ENCODE assay signal across 2 cellular contexts in the genomic region with DNA sequence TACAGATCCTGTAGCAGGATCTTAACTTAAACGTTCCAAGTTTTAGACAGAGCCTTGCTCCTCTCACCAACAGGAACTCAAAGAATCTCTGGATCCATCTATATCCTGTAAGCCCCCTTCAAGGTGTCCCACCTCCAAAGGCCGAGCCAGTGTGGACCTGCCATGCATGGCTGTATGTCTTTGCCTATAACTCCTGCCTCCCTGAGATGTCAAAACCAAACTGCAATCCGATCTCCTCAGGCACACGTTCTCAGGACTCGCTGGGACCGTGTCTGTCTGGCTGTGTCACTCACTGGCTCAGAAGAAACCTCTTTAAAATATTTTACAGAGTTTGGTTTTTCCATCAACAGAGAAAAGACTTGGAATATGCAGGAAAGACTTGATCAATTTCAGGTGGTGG.
TF ChIP-seq lines count a peak whose summit lies in the region.

No MANE protein-coding gene starts in this region.

TF ChIP-seq in H1, 55 proteins besides CTCF, POLR2A, EP300 and RAD21:
- TF ChIP-seq RBBP5 (IDR thresholded peaks at IDR 0.05; ENCODE audit: borderline replicate concordance, low read depth, low read length), result no peak
- TF ChIP-seq RFX5 (IDR thresholded peaks at IDR 0.05; ENCODE audit: borderline replicate concordance, low read depth, low read length), result no peak
- TF ChIP-seq EGR1 (IDR thresholded peaks at IDR 0.05; ENCODE audit: borderline replicate concordance, low read depth, low read length), result no peak
- no peak for TF ChIP-seq CHD7 (IDR thresholded peaks at IDR 0.05; ENCODE audit: insufficient replicate concordance, low read length)
- no peak for TF ChIP-seq TAF7 (optimal IDR thresholded peaks at IDR 0.05; ENCODE audit: borderline replicate concordance, low read depth, low read length)
- TF ChIP-seq CEBPB (IDR thresholded peaks at IDR 0.05; ENCODE audit: low read depth, low read length), result no peak
- no peak for TF ChIP-seq POU5F1 (IDR thresholded peaks at IDR 0.05; ENCODE audit: low read depth, low read length)

TF ChIP-seq in GM23338, 12 proteins besides CTCF, POLR2A, EP300 and RAD21:
- TF ChIP-seq, protein P1, sequence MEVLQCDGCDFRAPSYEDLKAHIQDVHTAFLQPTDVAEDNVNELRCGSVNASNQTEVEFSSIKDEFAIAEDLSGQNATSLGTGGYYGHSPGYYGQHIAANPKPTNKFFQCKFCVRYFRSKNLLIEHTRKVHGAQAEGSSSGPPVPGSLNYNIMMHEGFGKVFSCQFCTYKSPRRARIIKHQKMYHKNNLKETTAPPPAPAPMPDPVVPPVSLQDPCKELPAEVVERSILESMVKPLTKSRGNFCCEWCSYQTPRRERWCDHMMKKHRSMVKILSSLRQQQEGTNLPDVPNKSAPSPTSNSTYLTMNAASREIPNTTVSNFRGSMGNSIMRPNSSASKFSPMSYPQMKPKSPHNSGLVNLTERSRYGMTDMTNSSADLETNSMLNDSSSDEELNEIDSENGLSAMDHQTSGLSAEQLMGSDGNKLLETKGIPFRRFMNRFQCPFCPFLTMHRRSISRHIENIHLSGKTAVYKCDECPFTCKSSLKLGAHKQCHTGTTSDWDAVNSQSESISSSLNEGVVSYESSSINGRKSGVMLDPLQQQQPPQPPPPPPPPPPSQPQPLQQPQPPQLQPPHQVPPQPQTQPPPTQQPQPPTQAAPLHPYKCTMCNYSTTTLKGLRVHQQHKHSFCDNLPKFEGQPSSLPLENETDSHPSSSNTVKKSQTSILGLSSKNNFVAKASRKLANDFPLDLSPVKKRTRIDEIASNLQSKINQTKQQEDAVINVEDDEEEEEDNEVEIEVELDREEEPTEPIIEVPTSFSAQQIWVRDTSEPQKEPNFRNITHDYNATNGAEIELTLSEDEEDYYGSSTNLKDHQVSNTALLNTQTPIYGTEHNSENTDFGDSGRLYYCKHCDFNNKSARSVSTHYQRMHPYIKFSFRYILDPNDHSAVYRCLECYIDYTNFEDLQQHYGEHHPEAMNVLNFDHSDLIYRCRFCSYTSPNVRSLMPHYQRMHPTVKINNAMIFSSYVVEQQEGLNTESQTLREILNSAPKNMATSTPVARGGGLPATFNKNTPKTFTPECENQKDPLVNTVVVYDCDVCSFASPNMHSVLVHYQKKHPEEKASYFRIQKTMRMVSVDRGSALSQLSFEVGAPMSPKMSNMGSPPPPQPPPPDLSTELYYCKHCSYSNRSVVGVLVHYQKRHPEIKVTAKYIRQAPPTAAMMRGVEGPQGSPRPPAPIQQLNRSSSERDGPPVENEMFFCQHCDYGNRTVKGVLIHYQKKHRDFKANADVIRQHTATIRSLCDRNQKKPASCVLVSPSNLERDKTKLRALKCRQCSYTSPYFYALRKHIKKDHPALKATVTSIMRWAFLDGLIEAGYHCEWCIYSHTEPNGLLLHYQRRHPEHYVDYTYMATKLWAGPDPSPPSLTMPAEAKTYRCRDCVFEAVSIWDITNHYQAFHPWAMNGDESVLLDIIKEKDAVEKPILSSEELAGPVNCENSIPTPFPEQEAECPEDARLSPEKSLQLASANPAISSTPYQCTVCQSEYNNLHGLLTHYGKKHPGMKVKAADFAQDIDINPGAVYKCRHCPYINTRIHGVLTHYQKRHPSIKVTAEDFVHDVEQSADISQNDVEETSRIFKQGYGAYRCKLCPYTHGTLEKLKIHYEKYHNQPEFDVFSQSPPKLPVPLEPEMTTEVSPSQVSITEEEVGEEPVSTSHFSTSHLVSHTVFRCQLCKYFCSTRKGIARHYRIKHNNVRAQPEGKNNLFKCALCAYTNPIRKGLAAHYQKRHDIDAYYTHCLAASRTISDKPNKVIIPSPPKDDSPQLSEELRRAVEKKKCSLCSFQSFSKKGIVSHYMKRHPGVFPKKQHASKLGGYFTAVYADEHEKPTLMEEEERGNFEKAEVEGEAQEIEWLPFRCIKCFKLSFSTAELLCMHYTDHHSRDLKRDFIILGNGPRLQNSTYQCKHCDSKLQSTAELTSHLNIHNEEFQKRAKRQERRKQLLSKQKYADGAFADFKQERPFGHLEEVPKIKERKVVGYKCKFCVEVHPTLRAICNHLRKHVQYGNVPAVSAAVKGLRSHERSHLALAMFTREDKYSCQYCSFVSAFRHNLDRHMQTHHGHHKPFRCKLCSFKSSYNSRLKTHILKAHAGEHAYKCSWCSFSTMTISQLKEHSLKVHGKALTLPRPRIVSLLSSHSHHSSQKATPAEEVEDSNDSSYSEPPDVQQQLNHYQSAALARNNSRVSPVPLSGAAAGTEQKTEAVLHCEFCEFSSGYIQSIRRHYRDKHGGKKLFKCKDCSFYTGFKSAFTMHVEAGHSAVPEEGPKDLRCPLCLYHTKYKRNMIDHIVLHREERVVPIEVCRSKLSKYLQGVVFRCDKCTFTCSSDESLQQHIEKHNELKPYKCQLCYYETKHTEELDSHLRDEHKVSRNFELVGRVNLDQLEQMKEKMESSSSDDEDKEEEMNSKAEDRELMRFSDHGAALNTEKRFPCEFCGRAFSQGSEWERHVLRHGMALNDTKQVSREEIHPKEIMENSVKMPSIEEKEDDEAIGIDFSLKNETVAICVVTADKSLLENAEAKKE (CRISPR knock-in tag; IDR thresholded peaks at IDR 0.05), result no peak
- no peak for TF ChIP-seq POLR2AphosphoS5 (IDR thresholded peaks at IDR 0.05; ENCODE audit: low read depth)
